14 cellular contexts compared by ENCODE assay signal in genomic region chr19:12984143-12984627, GRCh38. TPM values are rescaled to one million over a fixed set of nuclear protein-coding genes. Genes with fewer than 3 reads are reported as not detected.
DNase-seq lines count a peak whose midpoint lies in the region; ATAC-seq and TF ChIP-seq lines count a peak whose summit lies in the region.
"Had no signal": no experiment of that assay in that cellular context is flagged by ENCODE, and none has a peak within 500 bp of the region (broad histone marks: within the 10 kb centered on the region; RNA-seq: fewer than 3 reads in every experiment).

No MANE protein-coding gene starts in this region.

- no peak overlapping the region for H3T11ph ChIP-seq in H9 (ENCODE audit: low read length)

- H3K36me3 ChIP-seq in stomach (no peaks in the 10 kb centered on the region), right atrium auricular region (no peaks in the 10 kb centered on the region)
- H3K36me3 ChIP-seq: neutrophil, sigmoid colon had no signal

- intact Hi-C loops in stomach (cut with DNase I; ENCODE audit: low total_unique reads): loop anchor here (5.0 kb wide), 1 partner anchor 78 kb away; no protein-coding TSS in a partner anchor

- H3K4me2 ChIP-seq in H9 (ENCODE audit: insufficient read depth, insufficient read length, low read length): no peak overlapping the region

- no peaks in the 10 kb centered on the region for H3K23me2 ChIP-seq in H9 (ENCODE audit: insufficient read length, low read depth, low read length, poor library complexity, severe bottlenecking)

- no peaks in the 10 kb centered on the region for H4K20me1 ChIP-seq in H9 (ENCODE audit: control insufficient read depth, insufficient read depth, insufficient read length)

- ATAC-seq in HG02642 (IDR thresholded peaks at IDR 0.05; ENCODE audit: poor library complexity, unreplicated experiment): no peak

- no peak overlapping the region for H3K23ac ChIP-seq in H9 (ENCODE audit: insufficient read length, low read depth, low read length)

- no peak overlapping the region for H4K5ac ChIP-seq in H9 (ENCODE audit: insufficient read length, low read depth, low read length)

- no peak overlapping the region for H3K9ac ChIP-seq in H9 (ENCODE audit: extremely low read depth, insufficient read length, low read length)

- H2AFZ ChIP-seq in H9 (ENCODE audit: low read length): no peak overlapping the region

- H3K18ac ChIP-seq in H9 (ENCODE audit: insufficient read length, low read depth, low read length): no peak overlapping the region

- H2BK12ac ChIP-seq in H9 (ENCODE audit: insufficient read length, low read depth, low read length): no peak overlapping the region

- H3K4me1 ChIP-seq in H9 (ENCODE audit: insufficient read depth, low read length) (no peaks in the 10 kb centered on the region), stomach (peaks cover 7 to 35% (median 28%) of the 10 kb centered on the region in 4 donors), right atrium auricular region (peaks cover 0 to 20% of the 10 kb centered on the region in 2 donors)

- H4K8ac ChIP-seq in H9 (replicated peaks; ENCODE audit: insufficient read length, low read depth, low read length): no peak overlapping the region

- H2AK5ac ChIP-seq in H9 (ENCODE audit: insufficient read length, low read length): no peak overlapping the region

- H3K27me3 Mint-ChIP-seq in H9 (ENCODE audit: low read depth) (peaks cover 4% of the 10 kb centered on the region), immature natural killer cell (ENCODE audit: low read depth in 3 of 3) (peaks cover 7 to 15% (median 12%) of the 10 kb centered on the region in 3 donors)

- no peak overlapping the region for H3K4me3 ChIP-seq in stomach
- H3K4me3 ChIP-seq in right atrium auricular region: no peak overlapping the region

- H3K9me3 Mint-ChIP-seq in H9 (no peaks in the 10 kb centered on the region; a peak in 1 of 5 replicates), immature natural killer cell (peaks cover 0 to 2% (median 0%) of the 10 kb centered on the region in 6 donors)
- H3K9me3 Mint-ChIP-seq: T-helper 1 cell treated with Interleukin-12 subunit alpha and Interleukin-12 subunit beta and Interleukin-4 antibody, amounts not matched to agents 30 μg/mL and 1 μg/mL, for 36 hours had no signal

- H3K79me1 ChIP-seq in H9 (ENCODE audit: insufficient read depth, low read depth, low read length, poor library complexity, severe bottlenecking): no peaks in the 10 kb centered on the region

- H3K36me3 Mint-ChIP-seq in H9 (ENCODE audit: insufficient read depth in 1 of 3, low read depth in 3 of 3) (no peaks in the 10 kb centered on the region), immature natural killer cell (no peaks in the 10 kb centered on the region)

- H3K27ac Mint-ChIP-seq in H9 (no peak overlapping the region), immature natural killer cell (no peak overlapping the region)
- H3K27ac Mint-ChIP-seq: T-helper 1 cell treated with Interleukin-12 subunit alpha and Interleukin-12 subunit beta and Interleukin-4 antibody, amounts not matched to agents 30 μg/mL and 1 μg/mL, for 36 hours had no signal

- H3K4me1 Mint-ChIP-seq in H9 (peaks cover 6 to 9% of the 10 kb centered on the region in 2 experiments), immature natural killer cell (peaks cover 0 to 7% of the 10 kb centered on the region in 2 donors)

- no peak overlapping the region for H2BK20ac ChIP-seq in H9 (ENCODE audit: low read depth, low read length, poor library complexity, severe bottlenecking)

- no peak overlapping the region for H2BK120ac ChIP-seq in H9 (ENCODE audit: low read depth, low read length, poor library complexity, severe bottlenecking)

- no peak for TF ChIP-seq POLR2A in stomach (IDR thresholded peaks at IDR 0.05)

- H3K9me3 ChIP-seq in H9 (ENCODE audit: control insufficient read depth, low read depth, low read length) (no peaks in the 10 kb centered on the region), stomach (no peaks in the 10 kb centered on the region), right atrium auricular region (no peaks in the 10 kb centered on the region)
- H3K9me3 ChIP-seq: neutrophil, sigmoid colon had no signal

- no peak overlapping the region for H4K91ac ChIP-seq in H9 (ENCODE audit: insufficient read length, low read depth, low read length)

- H2BK5ac ChIP-seq in H9 (ENCODE audit: insufficient read length, low read length): no peak overlapping the region

- H3K27ac ChIP-seq in H9 (ENCODE audit: insufficient read length, low read depth, low read length) (no peak overlapping the region), VCaP (peak overlapping the region; percentile 34; the same call in 1 of the 2 replicates), stomach (peak overlapping the region in 3 of 5 donors; percentile 59 to 71 (median 63)), right atrium auricular region (peak overlapping the region in 1 of 2 donors; percentile 66)
- H3K27ac ChIP-seq: neutrophil had no signal

- no peak for TF ChIP-seq EP300 in stomach (IDR thresholded peaks at IDR 0.05)

- no peak for TF ChIP-seq CTCF in H9 (conservative IDR thresholded peaks at IDR 0.05)
- TF ChIP-seq CTCF in VCaP (conservative IDR thresholded peaks at IDR 0.05): no peak
- TF ChIP-seq CTCF in stomach (IDR thresholded peaks at IDR 0.05): no peak
- no peak for TF ChIP-seq CTCF in right atrium auricular region (IDR thresholded peaks at IDR 0.05)

- no peak overlapping the region for H3K14ac ChIP-seq in H9 (ENCODE audit: insufficient read depth, low read length)

- DNase-seq in H9 (peak; percentile 20), immature natural killer cell (peak; percentile 66 to 75 (median 70)), stomach (no peak), right atrium auricular region (ENCODE audit: low spot score) (no peak), NCI-H2081 (lab: John Stamatoyannopoulos, UW) (no peak), NCI-H1092 treated with DMSO at 0.1 percent for 48 hours (lab: John Stamatoyannopoulos, UW) (no peak)
- DNase-seq: NCI-H1417 treated with DMSO at 0.1 percent for 48 hours; NK-92 treated with Interleukin-12 subunit alpha and Interleukin-12 subunit beta, amount 100 ng/mL, for 24 hours had no signal

- H3K79me2 ChIP-seq in H9 (ENCODE audit: insufficient read depth, low read length): no peaks in the 10 kb centered on the region

- H3K4me3 Mint-ChIP-seq in H9 (no peak overlapping the region), immature natural killer cell (no peak overlapping the region)
- H3K4me3 Mint-ChIP-seq: T-helper 1 cell treated with Interleukin-12 subunit alpha and Interleukin-12 subunit beta and Interleukin-4 antibody, amounts not matched to agents 30 μg/mL and 1 μg/mL, for 36 hours had no signal

- WGBS in H9 (ENCODE audit: extremely low coverage, insufficient read length, low lambda C conversion rate): no CpG with 5 or more reads among the region's 3 CpGs
- WGBS in stomach, 5 donors: 53 to 72% (median 64%) methylated on average over 3 of the region's 3 CpGs

- no peak overlapping the region for H3K4ac ChIP-seq in H9 (ENCODE audit: low read depth, low read length)

- H3K27me3 ChIP-seq in H9 (ENCODE audit: insufficient read depth, low read length): peaks cover 4% of the 10 kb centered on the region; the same call in 1 of the 2 replicates
- no peaks in the 10 kb centered on the region for H3K27me3 ChIP-seq in stomach
- no peaks in the 10 kb centered on the region for H3K27me3 ChIP-seq in right atrium auricular region
- H3K27me3 ChIP-seq: sigmoid colon had no signal

- H3K56ac ChIP-seq in H9 (ENCODE audit: insufficient read length, low read depth, low read length): no peak overlapping the region

- H2BK15ac ChIP-seq in H9 (ENCODE audit: low read depth, low read length): no peak overlapping the region

RNA-seq across cellular contexts. Expression of gene NFIX, which starts 11.1 kb away (rescaled TPM):
- total RNA-seq in H9 (2021): 0.20 and 0.31 TPM in 2 replicates
- under 1 TPM in 1 of 3 donors, not detected in 2; 0.49 TPM for polyA plus RNA-seq in immature natural killer cell
- total RNA-seq in stomach: 100 to 1,000 TPM in 1 of 5 donors, 10 to 100 TPM in 4; 14.0 to 183 (median 63.3) TPM
- polyA plus RNA-seq in stomach: 10 to 100 TPM; 11.5 to 45.0 (median 30.2) TPM
- 10 to 100 TPM; 56.5 to 69.8 TPM for total RNA-seq in right atrium auricular region

RNA-seq across cellular contexts. Expression of gene DAND5, which starts 14.8 kb away (rescaled TPM):
- total RNA-seq in H9 (2021): 0.11 and 0.13 TPM in 2 replicates
- polyA plus RNA-seq in immature natural killer cell: not detected
- under 1 TPM in 1 of 5 donors, not detected in 4; 0.58 TPM for total RNA-seq in stomach
- under 1 TPM in 2 of 3 donors, not detected in 1; 0.12 to 0.13 TPM for polyA plus RNA-seq in stomach
- 10 to 100 TPM in 1 of 2 donors, 1 to 10 TPM in 1; 2.9 to 10.7 TPM for total RNA-seq in right atrium auricular region
- total RNA-seq: fibroblast of villous mesenchyme had no signal

RNA-seq across cellular contexts. Expression of gene GADD45GIP1, which starts 27.2 kb away (rescaled TPM):
- total RNA-seq in H9 (2021): 44.5 and 45.6 TPM in 2 replicates
- polyA plus RNA-seq in immature natural killer cell: 10 to 100 TPM; 37.4 to 69.1 (median 56.8) TPM
- 10 to 100 TPM in 4 of 5 donors, 1 to 10 TPM in 1; 1.8 to 93.3 (median 25.9) TPM for total RNA-seq in stomach
- polyA plus RNA-seq in stomach: 10 to 100 TPM; 59.0 to 75.4 (median 61.8) TPM
- total RNA-seq in right atrium auricular region: 10 to 100 TPM; 48.5 to 58.7 TPM

RNA-seq across cellular contexts. Expression of gene RAD23A, which starts 38.5 kb away (rescaled TPM):
- 62.2 and 67.0 TPM in 2 replicates for total RNA-seq in H9 (2021)
- 100 to 1,000 TPM in 1 of 3 donors, 10 to 100 TPM in 2; 68.9 to 121 (median 69.4) TPM for polyA plus RNA-seq in immature natural killer cell
- 100 to 1,000 TPM in 3 of 5 donors, 10 to 100 TPM in 2; 44.1 to 144 (median 103) TPM for total RNA-seq in stomach
- 100 to 1,000 TPM; 101 to 141 (median 106) TPM for polyA plus RNA-seq in stomach
- total RNA-seq in right atrium auricular region: 100 to 1,000 TPM; 178 to 185 TPM

RNA-seq across cellular contexts. Expression of gene CALR, which starts 45.8 kb away (rescaled TPM):
- total RNA-seq in H9 (2021) (887 and 938 TPM in 2 replicates), stomach (100 to 1,000 TPM; 337 to 947 (median 504) TPM), right atrium auricular region (100 to 1,000 TPM; 285 to 289 TPM)
- polyA plus RNA-seq in immature natural killer cell (100 to 1,000 TPM; 125 to 301 (median 238) TPM), stomach (100 to 1,000 TPM in 2 of 3 donors, 10 to 100 TPM in 1; 71.2 to 236 (median 158) TPM)

Comparison
In these comparisons a context has a peak if more than half of its experiments do, and no peak if none do; other contexts are left out.
1. DNase-seq: peak in H9 (single experiment) and immature natural killer cell (3 of 3); none in stomach (single experiment), right atrium auricular region (single experiment), NCI-H2081 (0 of 2) and NCI-H1092 treated with DMSO at 0.1 percent for 48 hours (single experiment).
2. RNA of gene NFIX, which starts 11.1 kb away (total RNA-seq): 56.5 to 69.8 TPM in right atrium auricular region and 14.0 to 183 TPM in stomach; 0.20 to 0.31 TPM in H9; every median in the first group is over 10 times any median in the second.